Comparison of ENCODE assay signal across 15 cellular contexts in the genomic region with DNA sequence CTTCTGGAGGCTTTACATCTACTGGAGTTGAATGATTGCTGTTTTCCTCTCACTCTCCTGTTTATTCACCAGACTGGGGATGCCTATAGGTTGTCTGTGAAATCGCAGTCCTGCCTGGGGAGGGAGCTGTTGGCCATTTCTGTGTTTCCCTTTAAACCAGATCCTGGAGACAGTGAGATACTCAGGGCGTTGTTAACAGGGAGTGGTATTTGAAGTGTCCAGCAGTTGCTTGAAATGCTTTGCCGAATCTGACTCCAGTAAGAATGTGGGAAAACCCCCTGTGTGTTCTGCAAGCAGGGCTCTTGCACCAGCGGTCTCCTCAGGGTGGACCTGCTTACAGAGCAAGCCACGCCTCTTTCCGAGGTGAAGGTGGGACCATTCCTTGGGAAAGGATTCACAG. TPM values are rescaled to one million over a fixed set of nuclear protein-coding genes. Genes with fewer than 3 reads are reported as not detected.
DNase-seq lines count a peak whose midpoint lies in the region; ATAC-seq and TF ChIP-seq lines count a peak whose summit lies in the region.
"Had no signal": no experiment of that assay in that cellular context is flagged by ENCODE, and none has a peak within 500 bp of the region (broad histone marks: within the 10 kb centered on the region; RNA-seq: fewer than 3 reads in every experiment).

No MANE protein-coding gene starts in this region.

- peaks cover 27% of the 10 kb centered on the region for H3K36me3 Mint-ChIP-seq in HFFc6 (ENCODE audit: low read depth)

- peaks cover 11% of the 10 kb centered on the region for H3K9me3 Mint-ChIP-seq in HFFc6

- no peak overlapping the region for H3K27ac Mint-ChIP-seq in HFFc6

- H3K27me3 Mint-ChIP-seq in HFFc6 (ENCODE audit: insufficient read depth) = peaks cover 3% of the 10 kb centered on the region

- CTCF ChIA-PET in AG04449 (lab: Yijun Ruan, JAX) = interaction anchor here (0.7 to 17.0 kb wide), 5 partner anchors 8 to 424 kb away, joined by 3 to 757 read pairs (median 43); no protein-coding TSS in a partner anchor

- no peak for ATAC-seq in HG03139 (IDR thresholded peaks at IDR 0.05; ENCODE audit: unreplicated experiment)
- ATAC-seq: gastrocnemius medialis, left lobe of liver had no signal

- H3K4me3 ChIP-seq in AG04449 (ENCODE audit: low read depth, low read length) (no peak overlapping the region), cardiac fibroblast (replicated peaks in 1 of 2; ENCODE audit: low read depth in 2 of 2, low read length in 2 of 2) (no peak overlapping the region)
- H3K4me3 ChIP-seq: colonic mucosa, gastrocnemius medialis, tibial nerve had no signal

- DNase-seq in AG04449 (ENCODE audit: low read depth, low spot score) = no peak
- peak; percentile 19 for DNase-seq in HFFc6
- no peak for DNase-seq in cardiac fibroblast (ENCODE audit: low read depth in 2 of 2)
- peak; percentile 49 for DNase-seq in left kidney (ENCODE audit: low read depth, low spot score)
- DNase-seq in RKO (ENCODE audit: low spot score) = no peak
- no peak for DNase-seq in NCI-H1694 (lab: John Stamatoyannopoulos, UW)
- no peak for DNase-seq in putamen (ENCODE audit: low spot score)
- DNase-seq: activated naive CD4-positive, alpha-beta T cell treated with Interleukin-2 at 50 U/mL for 16 hours; colonic mucosa; gastrocnemius medialis; NCI-H2227 treated with DMSO at 0.1 percent for 48 hours had no signal

- TF ChIP-seq CTCF in AG04449 (IDR thresholded peaks at IDR 0.05; ENCODE audit: insufficient read depth, low read length, missing control alignments) (peak; percentile 16), HFFc6 (IDR thresholded peaks at IDR 0.05) (peak; percentile 50), cardiac fibroblast (IDR thresholded peaks at IDR 0.05; ENCODE audit: low read depth, low read length) (peak; percentile 9)

- POLR2A ChIA-PET in AG04449 (lab: Yijun Ruan, JAX) = no interaction called here

- H3K4me3 Mint-ChIP-seq in HFFc6 = no peak overlapping the region

- peaks cover 16% of the 10 kb centered on the region for H3K4me1 Mint-ChIP-seq in HFFc6 (ENCODE audit: low read depth)

RNA-seq across cellular contexts. Expression of gene LRRK1, which starts 4.3 kb away (rescaled TPM):
- 10 to 100 TPM; 11.4 to 14.8 (median 13.5) TPM for total RNA-seq in HFFc6 (2021; fragmentation: NEBNext Ultra II Directional; extraction: Animal tissue kit (Norgen Biotek cat#: 25700))

RNA-seq across cellular contexts. Expression of gene ALDH1A3, which starts 35.2 kb away (rescaled TPM):
- total RNA-seq in HFFc6 (2021; fragmentation: NEBNext Ultra II Directional; extraction: Animal tissue kit (Norgen Biotek cat#: 25700)) = 1 to 10 TPM in 5 of 6 experiments, under 1 TPM in 1; 1.00 to 2.5 (median 1.9) TPM
- total RNA-seq: activated CD8-positive, alpha-beta memory T cell treated with anti-CD3 and anti-CD28 coated beads for 36 hours had no signal

Comparison
In these comparisons a context has a peak if more than half of its experiments do, and no peak if none do; other contexts are left out.
1. DNase-seq: peak in HFFc6 (single experiment) and left kidney (single experiment); none in AG04449 (single experiment), cardiac fibroblast (0 of 2), RKO (single experiment), NCI-H1694 (single experiment) and putamen (single experiment).
2. Peak in every context shown above with its lines, with median percentiles within 50 percentile points of each other: CTCF ChIP-seq.